In genomic region chr10:100370561-100370975, GRCh38 we compare ENCODE assay signal across 8 cellular contexts. TPM values are rescaled to one million over a fixed set of nuclear protein-coding genes. Genes with fewer than 3 reads are reported as not detected.
A peak's percentile ranks its signal among the peaks of the same experiment; 100 is the strongest.
DNase-seq lines count a peak whose midpoint lies in the region; ATAC-seq, FAIRE-seq and TF ChIP-seq lines count a peak whose summit lies in the region.

No MANE protein-coding gene starts in this region.

- peak in 1 of 2 donors; percentile 2 for TF ChIP-seq POLR2A in thyroid gland (IDR thresholded peaks at IDR 0.05)

- intact Hi-C loops in CD14-positive monocyte (cut with micrococcal nuclease) (loop anchor here (2.0 to 5.0 kb wide), 3 partner anchors 24 to 83 kb away; partner anchors contain the start of genes BLOC1S2 (in 1 of the 2) and SCD (in 1 of the 2)), thyroid gland (cut with DNase I) (no loop called here)

- DNase-seq in CD14-positive monocyte (ENCODE audit: low spot score): peak; percentile 67
- peak; percentile 51 for DNase-seq in LHCN-M2 (ENCODE audit: low read depth)
- no peak for DNase-seq in activated T-cell treated with anti-CD3 and anti-CD28 coated beads, Interleukin-2, amount 50 U/mL, for 4 hours
- no peak for DNase-seq in keratinocyte (ENCODE audit: low read depth, low spot score)
- peak; percentile 58 for DNase-seq in stromal cell of bone marrow (ENCODE audit: low read depth)
- DNase-seq in thyroid gland: no peak

- H3K4me3 ChIP-seq in keratinocyte (ENCODE audit: control insufficient read depth in 2 of 3, extremely low read depth in 1 of 3, insufficient read depth in 2 of 3, low read depth in 1 of 3, low read length in 3 of 3): peak overlapping the region in 1 of 3 experiments; percentile 5
- H3K4me3 ChIP-seq in thyroid gland (replicated peaks in 1 of 3): no peak overlapping the region

- peak overlapping the region; percentile 92 for H3K27ac ChIP-seq in keratinocyte (ENCODE audit: control insufficient read depth, insufficient read depth, low read length)
- H3K27ac ChIP-seq in thyroid gland: peak overlapping the region in 1 of 3 donors; percentile 62

- H3K4me1 ChIP-seq in keratinocyte (ENCODE audit: control insufficient read depth, extremely low read depth, insufficient read depth, low read length): peaks cover 48% of the 10 kb centered on the region
- H3K4me1 ChIP-seq in thyroid gland: peaks cover 7 to 25% of the 10 kb centered on the region in 2 donors

- peak overlapping the region; percentile 7 for H2AFZ ChIP-seq in keratinocyte (ENCODE audit: control insufficient read depth, low read length)

- H4K20me1 ChIP-seq in keratinocyte (ENCODE audit: control insufficient read depth, extremely low read depth, insufficient read depth, low read length): no peaks in the 10 kb centered on the region

- H3K36me3 ChIP-seq in keratinocyte (ENCODE audit: control insufficient read depth in 2 of 2, extremely low read depth in 1 of 2, insufficient read depth in 2 of 2, low read length in 2 of 2) (no peaks in the 10 kb centered on the region), thyroid gland (no peaks in the 10 kb centered on the region)

- H3K9ac ChIP-seq in keratinocyte (ENCODE audit: control insufficient read depth, extremely low read depth, insufficient read depth, low read length): peak overlapping the region; percentile 73

- H3K27me3 Mint-ChIP-seq in CD14-positive monocyte (ENCODE audit: low read depth in 3 of 3): peaks cover 0 to 3% (median 2%) of the 10 kb centered on the region in 3 donors
- no peaks in the 10 kb centered on the region for H3K27me3 Mint-ChIP-seq in activated T-cell treated with anti-CD3 and anti-CD28 coated beads, Interleukin-2, amount 50 U/mL, for 4 hours (ENCODE audit: low read depth)

- H3K9me1 ChIP-seq in keratinocyte (ENCODE audit: control insufficient read depth, extremely low read depth, insufficient read depth, low read length): no peaks in the 10 kb centered on the region

- H3K27ac Mint-ChIP-seq in CD14-positive monocyte: peak overlapping the region; percentile 86 to 97 (median 96)

- peaks cover 0 to 1% (median 0%) of the 10 kb centered on the region in 7 donors for H3K9me3 Mint-ChIP-seq in CD14-positive monocyte
- H3K9me3 Mint-ChIP-seq in activated T-cell treated with anti-CD3 and anti-CD28 coated beads, Interleukin-2, amount 50 U/mL, for 4 hours: no peaks in the 10 kb centered on the region

- ATAC-seq in activated T-cell treated with anti-CD3 and anti-CD28 coated beads, Interleukin-2, amount 50 U/mL, for 4 hours: peak; percentile 3 to 6
- no peak for ATAC-seq in GM19023 (IDR thresholded peaks at IDR 0.05; ENCODE audit: unreplicated experiment)
- ATAC-seq in HG02588 (IDR thresholded peaks at IDR 0.05; ENCODE audit: unreplicated experiment): no peak

- dilution Hi-C loops in keratinocyte (cut with MboI; ENCODE audit: extremely low pct_ligation_motif_present, low sequenced_read_pairs): no loop called here

- peak overlapping the region; percentile 73 to 81 for H3K4me3 Mint-ChIP-seq in CD14-positive monocyte
- peak overlapping the region; percentile 75 for H3K4me3 Mint-ChIP-seq in activated T-cell treated with anti-CD3 and anti-CD28 coated beads, Interleukin-2, amount 50 U/mL, for 4 hours

- WGBS in thyroid gland, 2 donors: 77 to 81% methylated on average over 5 of the region's 5 CpGs

- FAIRE-seq in keratinocyte (lab: Jason Lieb, UNC): peak; percentile 81

- no peaks in the 10 kb centered on the region for H3K27me3 ChIP-seq in keratinocyte (ENCODE audit: control insufficient read depth, extremely low read depth, insufficient read depth, low read length)
- no peaks in the 10 kb centered on the region for H3K27me3 ChIP-seq in thyroid gland

- no peaks in the 10 kb centered on the region for H3K79me2 ChIP-seq in keratinocyte (ENCODE audit: control insufficient read depth, insufficient read depth, low read length)

- H3K36me3 Mint-ChIP-seq in CD14-positive monocyte: peaks cover 0 to 5% of the 10 kb centered on the region in 2 donors
- H3K36me3 Mint-ChIP-seq in activated T-cell treated with anti-CD3 and anti-CD28 coated beads, Interleukin-2, amount 50 U/mL, for 4 hours (ENCODE audit: insufficient read depth): no peaks in the 10 kb centered on the region

- H3K9me3 ChIP-seq in keratinocyte (ENCODE audit: control insufficient read depth, low read depth, low read length): no peaks in the 10 kb centered on the region
- H3K9me3 ChIP-seq in thyroid gland: no peaks in the 10 kb centered on the region

- TF ChIP-seq CTCF in CD14-positive monocyte (IDR thresholded peaks at IDR 0.05): no peak
- TF ChIP-seq CTCF in keratinocyte (optimal IDR thresholded peaks at IDR 0.05 in 1 of 3, IDR thresholded peaks at IDR 0.05 in 1 of 3, conservative IDR thresholded peaks at IDR 0.05 in 1 of 3; ENCODE audit: extremely low read depth in 1 of 3, insufficient read depth in 2 of 3, low read length in 3 of 3): no peak
- no peak for TF ChIP-seq CTCF in thyroid gland (IDR thresholded peaks at IDR 0.05)

- H3K4me1 Mint-ChIP-seq in CD14-positive monocyte: peaks cover 25% of the 10 kb centered on the region
- peaks cover 21% of the 10 kb centered on the region for H3K4me1 Mint-ChIP-seq in activated T-cell treated with anti-CD3 and anti-CD28 coated beads, Interleukin-2, amount 50 U/mL, for 4 hours (ENCODE audit: low read depth)

- H3K4me2 ChIP-seq in keratinocyte (ENCODE audit: control insufficient read depth, extremely low read depth, insufficient read depth, low read depth, low read length): peak overlapping the region; percentile 64

RNA-seq across cellular contexts. Expression of gene SCD, which starts 23.5 kb away (rescaled TPM):
- polyA plus RNA-seq in CD14-positive monocyte (1 to 10 TPM; 1.0 to 3.4 TPM), keratinocyte (900 to 1,358 TPM (median 1,275 TPM) in 3 replicates)
- total RNA-seq in LHCN-M2 (2014; rRNA removed) (60.3 and 88.5 TPM in 2 replicates), thyroid gland (10 to 100 TPM in 1 of 4 donors, 1 to 10 TPM in 3; 2.2 to 29.7 (median 5.1) TPM)
- 37.8 TPM for polyA plus RNA-seq in LHCN-M2 (2012)
- 10 to 100 TPM; 19.7 to 26.7 (median 21.1) TPM for total RNA-seq in activated T-cell treated with anti-CD3 and anti-CD28 coated beads, Interleukin-2, amount 50 U/mL, for 4 hours
- polyA plus RNA-seq in keratinocyte (2011; ENCODE audit: low read depth): 125 TPM
- polyA plus RNA-seq in keratinocyte (2011; cell fraction: cytosol; rRNA removed): 483 and 696 TPM in 2 replicates
- 1,144 and 1,285 TPM in 2 replicates for polyA plus RNA-seq in keratinocyte (2011; cell fraction: nucleus; rRNA removed)
- 245 and 1,072 TPM in 2 replicates for polyA plus RNA-seq in keratinocyte (2012; ENCODE audit: low replicate concordance)
- polyA minus RNA-seq in keratinocyte: 1,352 to 1,647 TPM (median 1,438 TPM) in 3 replicates
- 766 TPM for polyA minus RNA-seq in keratinocyte (2011; cell fraction: cytosol; rRNA and poly(A)+ RNA removed)
- 1,201 and 1,805 TPM in 2 replicates for polyA minus RNA-seq in keratinocyte (2011; cell fraction: nucleus; rRNA and poly(A)+ RNA removed)

RNA-seq across cellular contexts. Expression of gene PKD2L1, which starts 40.5 kb away (rescaled TPM):
- polyA plus RNA-seq in CD14-positive monocyte (1 to 10 TPM in 1 of 2 donors, not detected in 1; 1.5 TPM), keratinocyte (not detected in 3 replicates)
- total RNA-seq in LHCN-M2 (2014; rRNA removed) (not detected in 2 replicates), thyroid gland (not detected)
- not detected for polyA plus RNA-seq in LHCN-M2 (2012)
- not detected for total RNA-seq in activated T-cell treated with anti-CD3 and anti-CD28 coated beads, Interleukin-2, amount 50 U/mL, for 4 hours
- polyA plus RNA-seq in keratinocyte (2011; ENCODE audit: low read depth): not detected
- polyA plus RNA-seq in keratinocyte (2011; cell fraction: cytosol; rRNA removed): not detected in 2 replicates
- 0.09 TPM in 1 of 2 replicates, not detected in the other for polyA plus RNA-seq in keratinocyte (2011; cell fraction: nucleus; rRNA removed)
- 0.25 TPM in 1 of 2 replicates, not detected in the other for polyA plus RNA-seq in keratinocyte (2012; ENCODE audit: low replicate concordance)
- polyA minus RNA-seq in keratinocyte: not detected in 3 replicates
- not detected for polyA minus RNA-seq in keratinocyte (2011; cell fraction: cytosol; rRNA and poly(A)+ RNA removed)
- not detected in 2 replicates for polyA minus RNA-seq in keratinocyte (2011; cell fraction: nucleus; rRNA and poly(A)+ RNA removed)

Comparison
In these comparisons a context has a peak if more than half of its experiments do, and no peak if none do; other contexts are left out.
1. DNase-seq: peak in CD14-positive monocyte (single experiment), LHCN-M2 (single experiment) and stromal cell of bone marrow (single experiment); none in activated T-cell treated with anti-CD3 and anti-CD28 coated beads, Interleukin-2, amount 50 U/mL, for 4 hours (single experiment), keratinocyte (single experiment) and thyroid gland (0 of 2).
2. ATAC-seq: peak in activated T-cell treated with anti-CD3 and anti-CD28 coated beads, Interleukin-2, amount 50 U/mL, for 4 hours (2 of 2); none in GM19023 (single experiment) and HG02588 (single experiment).